In the genomic region with DNA sequence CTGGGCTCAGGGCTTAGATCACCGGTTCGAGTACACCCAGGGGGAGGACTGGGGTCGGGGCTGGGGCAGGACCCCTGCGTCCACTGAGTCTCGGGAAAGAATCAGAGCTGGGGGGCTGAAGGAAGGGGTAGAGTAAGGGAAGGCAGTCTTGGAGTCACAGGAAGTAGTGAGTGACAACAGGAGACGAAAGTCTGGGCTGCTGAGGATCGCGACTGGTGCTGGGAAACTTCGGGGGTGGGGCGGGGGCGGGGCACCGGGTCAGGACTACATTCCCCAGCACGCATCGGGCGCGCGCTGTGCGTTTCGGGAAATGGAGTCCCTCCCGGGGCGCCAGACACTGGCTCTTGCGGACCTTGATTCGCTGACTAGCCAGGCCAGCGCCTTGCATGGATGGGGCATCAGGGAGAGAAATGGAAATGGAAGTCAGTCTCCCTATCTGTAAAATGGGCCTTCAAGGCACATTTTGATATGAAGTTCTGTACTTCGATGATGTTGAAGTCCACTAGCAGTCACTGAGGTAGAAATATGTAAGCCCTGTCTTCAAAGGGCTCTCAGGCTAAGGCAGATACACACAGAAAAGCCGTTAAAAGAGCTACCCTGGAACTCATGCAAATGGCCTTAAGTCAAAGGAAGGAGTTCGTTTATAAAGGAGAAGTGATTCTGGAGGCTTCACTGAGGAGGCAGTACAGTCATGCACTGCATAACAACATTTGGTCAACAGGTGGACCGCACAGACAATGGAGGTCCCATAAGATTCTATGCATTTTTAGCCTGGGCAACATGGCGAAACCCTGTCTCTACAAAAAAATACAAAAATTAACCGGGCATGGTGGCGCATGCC, we compare ENCODE assay signal across 8 cellular contexts.
DNase-seq lines count a peak whose midpoint lies in the region; ATAC-seq lines count a peak whose summit lies in the region.

No MANE protein-coding gene starts in this region.

- peak overlapping the region; percentile 97 for H3K27ac ChIP-seq in caudate nucleus (ENCODE audit: low read depth, low read length)

- ATAC-seq in GM21390 (IDR thresholded peaks at IDR 0.05; ENCODE audit: unreplicated experiment) = peak; percentile 43
- ATAC-seq in HG03521 (IDR thresholded peaks at IDR 0.05; ENCODE audit: unreplicated experiment) = no peak

- DNase-seq in AG08395 (ENCODE audit: low spot score) = peak; percentile 93
- DNase-seq in NCI-H146 treated with DMSO at 0.1 percent for 48 hours (lab: John Stamatoyannopoulos, UW; ENCODE audit: unreplicated experiment) = peak; percentile 67
- DNase-seq in activated CD4-positive, CD25-positive, alpha-beta regulatory T cell treated with anti-CD3 and anti-CD28 coated beads, Interleukin-2, amount 50 U/mL, for 16 hours (ENCODE audit: low read depth, low spot score) = peak; percentile 66
- peak in 60 of 61 donors; percentile 36 to 94 (median 85) for DNase-seq in caudate nucleus (lab: John Stamatoyannopoulos, UW)
- DNase-seq in inferior parietal cortex (ENCODE audit: extremely low spot score) = peak; percentile 88
- peak; percentile 82 for DNase-seq in smooth muscle cell of the brain vasculature (ENCODE audit: low read depth, low spot score)
